ENCODE assay signal across 1 cellular context in the genomic region with DNA sequence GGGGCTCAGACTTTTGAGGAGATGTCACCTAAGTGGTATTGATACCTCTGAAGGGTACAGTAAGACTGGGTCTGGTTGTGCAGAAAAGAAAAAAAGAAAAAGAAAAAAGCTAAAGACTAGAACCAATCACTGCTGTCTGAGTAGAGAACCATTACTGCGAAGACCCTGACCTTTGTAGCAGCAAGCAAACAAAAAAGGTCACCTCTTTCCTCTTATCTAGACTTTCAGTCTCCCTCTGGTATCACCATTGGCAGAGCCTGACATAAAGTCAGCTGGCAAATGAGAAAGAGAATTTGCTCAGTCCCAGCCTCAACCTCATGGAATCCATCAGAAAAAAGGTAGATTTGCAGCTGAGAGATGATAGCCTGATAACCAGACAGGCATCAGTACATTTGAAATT.
TF ChIP-seq lines count a peak whose summit lies in the region.

No MANE protein-coding gene starts in this region.

TF ChIP-seq in H1, 55 proteins besides CTCF, POLR2A, EP300 and RAD21:
- no peak for TF ChIP-seq SIRT6 (IDR thresholded peaks at IDR 0.05; ENCODE audit: low read length)
- TF ChIP-seq FOSL1 (IDR thresholded peaks at IDR 0.05; ENCODE audit: insufficient read depth, low read depth, low read length) = no peak
- no peak for TF ChIP-seq SP2 (IDR thresholded peaks at IDR 0.05; ENCODE audit: low read length)
- no peak for TF ChIP-seq TCF12 (IDR thresholded peaks at IDR 0.05; ENCODE audit: low read depth, low read length)
- no peak for TF ChIP-seq CBX8 (IDR thresholded peaks at IDR 0.05; ENCODE audit: borderline replicate concordance, low read depth, low read length)
- TF ChIP-seq TAF1 (IDR thresholded peaks at IDR 0.05; ENCODE audit: low read depth, low read length) = no peak
- no peak for TF ChIP-seq ATF2 (IDR thresholded peaks at IDR 0.05; ENCODE audit: low read length)
- no peak for TF ChIP-seq KDM1A (IDR thresholded peaks at IDR 0.05; ENCODE audit: borderline replicate concordance, low read length)
- no peak for TF ChIP-seq HDAC2 (IDR thresholded peaks at IDR 0.05; ENCODE audit: borderline replicate concordance in 1 of 2, low read depth in 2 of 2, low read length in 2 of 2)
